1 cellular context compared by ENCODE assay signal in the genomic region with DNA sequence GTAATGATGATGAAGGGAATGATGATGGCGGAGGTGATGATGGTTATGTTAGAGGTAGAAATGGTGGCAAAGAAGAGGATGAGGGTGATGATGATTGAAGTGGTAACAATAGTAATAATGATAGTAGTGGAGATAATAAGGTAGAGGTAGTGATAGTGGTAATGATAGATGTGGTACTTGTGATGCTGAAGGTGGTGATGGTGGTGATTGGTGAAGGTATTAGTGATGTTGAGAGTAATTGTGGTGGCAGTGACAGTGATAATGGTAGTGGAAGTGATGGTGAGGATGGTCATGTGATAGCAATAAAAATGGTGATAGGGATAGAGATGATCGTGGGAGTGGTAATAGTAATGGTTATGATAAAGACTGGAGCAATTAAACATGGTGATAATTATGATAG.
TF ChIP-seq lines count a peak whose summit lies in the region.

No MANE protein-coding gene starts in this region.

TF ChIP-seq in A549, 52 proteins besides CTCF, POLR2A, EP300 and RAD21 (continued from another document):
- TF ChIP-seq, protein P1, sequence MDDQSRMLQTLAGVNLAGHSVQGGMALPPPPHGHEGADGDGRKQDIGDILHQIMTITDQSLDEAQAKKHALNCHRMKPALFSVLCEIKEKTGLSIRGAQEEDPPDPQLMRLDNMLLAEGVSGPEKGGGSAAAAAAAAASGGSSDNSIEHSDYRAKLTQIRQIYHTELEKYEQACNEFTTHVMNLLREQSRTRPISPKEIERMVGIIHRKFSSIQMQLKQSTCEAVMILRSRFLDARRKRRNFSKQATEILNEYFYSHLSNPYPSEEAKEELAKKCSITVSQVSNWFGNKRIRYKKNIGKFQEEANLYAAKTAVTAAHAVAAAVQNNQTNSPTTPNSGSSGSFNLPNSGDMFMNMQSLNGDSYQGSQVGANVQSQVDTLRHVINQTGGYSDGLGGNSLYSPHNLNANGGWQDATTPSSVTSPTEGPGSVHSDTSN (IDR thresholded peaks at IDR 0.05) = no peak
- TF ChIP-seq, protein P2, sequence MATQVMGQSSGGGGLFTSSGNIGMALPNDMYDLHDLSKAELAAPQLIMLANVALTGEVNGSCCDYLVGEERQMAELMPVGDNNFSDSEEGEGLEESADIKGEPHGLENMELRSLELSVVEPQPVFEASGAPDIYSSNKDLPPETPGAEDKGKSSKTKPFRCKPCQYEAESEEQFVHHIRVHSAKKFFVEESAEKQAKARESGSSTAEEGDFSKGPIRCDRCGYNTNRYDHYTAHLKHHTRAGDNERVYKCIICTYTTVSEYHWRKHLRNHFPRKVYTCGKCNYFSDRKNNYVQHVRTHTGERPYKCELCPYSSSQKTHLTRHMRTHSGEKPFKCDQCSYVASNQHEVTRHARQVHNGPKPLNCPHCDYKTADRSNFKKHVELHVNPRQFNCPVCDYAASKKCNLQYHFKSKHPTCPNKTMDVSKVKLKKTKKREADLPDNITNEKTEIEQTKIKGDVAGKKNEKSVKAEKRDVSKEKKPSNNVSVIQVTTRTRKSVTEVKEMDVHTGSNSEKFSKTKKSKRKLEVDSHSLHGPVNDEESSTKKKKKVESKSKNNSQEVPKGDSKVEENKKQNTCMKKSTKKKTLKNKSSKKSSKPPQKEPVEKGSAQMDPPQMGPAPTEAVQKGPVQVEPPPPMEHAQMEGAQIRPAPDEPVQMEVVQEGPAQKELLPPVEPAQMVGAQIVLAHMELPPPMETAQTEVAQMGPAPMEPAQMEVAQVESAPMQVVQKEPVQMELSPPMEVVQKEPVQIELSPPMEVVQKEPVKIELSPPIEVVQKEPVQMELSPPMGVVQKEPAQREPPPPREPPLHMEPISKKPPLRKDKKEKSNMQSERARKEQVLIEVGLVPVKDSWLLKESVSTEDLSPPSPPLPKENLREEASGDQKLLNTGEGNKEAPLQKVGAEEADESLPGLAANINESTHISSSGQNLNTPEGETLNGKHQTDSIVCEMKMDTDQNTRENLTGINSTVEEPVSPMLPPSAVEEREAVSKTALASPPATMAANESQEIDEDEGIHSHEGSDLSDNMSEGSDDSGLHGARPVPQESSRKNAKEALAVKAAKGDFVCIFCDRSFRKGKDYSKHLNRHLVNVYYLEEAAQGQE (IDR thresholded peaks at IDR 0.05) = no peak
